Comparison of ENCODE assay signal across 11 cellular contexts in the genomic region with DNA sequence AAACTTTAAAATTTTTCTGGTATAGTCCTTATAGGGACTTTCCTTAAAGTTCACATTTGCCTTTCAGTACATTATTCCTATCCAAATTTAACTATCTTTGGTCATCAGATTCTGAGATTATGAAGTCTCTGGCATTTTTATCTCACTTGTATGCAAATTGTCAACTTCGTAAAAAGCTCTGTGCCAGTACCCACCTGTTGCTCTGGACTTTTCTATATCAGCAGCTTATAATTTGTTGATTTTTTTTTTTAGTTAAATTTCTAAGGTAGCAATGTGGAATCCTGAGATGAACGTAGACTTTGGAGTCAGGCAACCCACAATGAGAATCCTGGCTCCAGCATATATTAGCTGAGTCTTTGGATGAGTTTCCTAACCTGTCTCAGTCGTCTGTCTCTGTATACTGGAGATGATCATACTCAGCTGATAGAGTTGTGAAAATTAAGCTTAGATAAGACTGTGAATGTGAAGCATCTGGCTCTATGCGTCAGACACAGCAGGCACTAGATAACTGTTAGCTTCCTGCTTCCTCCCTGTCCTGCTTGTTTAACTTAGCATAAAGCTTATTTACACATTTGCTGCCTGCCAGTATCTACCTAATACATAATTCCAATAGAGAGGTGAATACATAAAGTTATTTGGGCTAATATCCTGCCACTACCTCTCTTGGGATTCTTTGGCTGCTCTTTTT. TPM values are rescaled to one million over a fixed set of nuclear protein-coding genes. Genes with fewer than 3 reads are reported as not detected.
DNase-seq lines count a peak whose midpoint lies in the region; ATAC-seq and TF ChIP-seq lines count a peak whose summit lies in the region.
"Had no signal": no experiment of that assay in that cellular context is flagged by ENCODE, and none has a peak within 500 bp of the region (broad histone marks: within the 10 kb centered on the region; RNA-seq: fewer than 3 reads in every experiment).

No MANE protein-coding gene starts in this region.

- peak overlapping the region; percentile 20 for H3K4me2 ChIP-seq in parathyroid adenoma (ENCODE audit: low read length)

- DNase-seq in cardiac muscle cell (ENCODE audit: low read depth in 1 of 2, low spot score in 1 of 2): peak in 1 of 2 donors; percentile 72
- DNase-seq in stimulated activated CD4-positive, alpha-beta T cell treated with anti-CD3 and anti-CD28 coated beads, Interleukin-12 subunit alpha, Interleukin-12 subunit beta, amount 100 ng/mL, for 4 hours: no peak
- no peak for DNase-seq in DMS79 (lab: John Stamatoyannopoulos, UW)
- DNase-seq: activated CD4-positive, alpha-beta T cell treated with anti-CD3 and anti-CD28 coated beads, Interleukin-2, amount 50 U/mL, for 4 hours; effector CD8-positive, alpha-beta T cell; MG63; NCI-H524 treated with DMSO at 0.1 percent for 48 hours had no signal

- peaks cover 42% of the 10 kb centered on the region for H3K79me2 ChIP-seq in parathyroid adenoma

- H3K4me1 ChIP-seq in HEK293 (ENCODE audit: control insufficient read depth, insufficient read depth, low read length) (peaks cover 24% of the 10 kb centered on the region), cardiac muscle cell (ENCODE audit: low read depth) (peaks cover 21% of the 10 kb centered on the region), parathyroid adenoma (peaks cover 27% of the 10 kb centered on the region)

- no peak overlapping the region for H3K4me3 ChIP-seq in HEK293 (ENCODE audit: low read depth, low read length)
- no peak overlapping the region for H3K4me3 ChIP-seq in cardiac muscle cell
- H3K4me3 ChIP-seq in parathyroid adenoma (ENCODE audit: low read depth, low read length): no peak overlapping the region
- H3K4me3 ChIP-seq: MG63 had no signal

- no peak for ATAC-seq in HG03139 (IDR thresholded peaks at IDR 0.05; ENCODE audit: unreplicated experiment)

- H3K9ac ChIP-seq in parathyroid adenoma: no peak overlapping the region

- TF ChIP-seq CTCF in HEK293 (tag by site-specific recombination; IDR thresholded peaks at IDR 0.05): no peak
- no peak for TF ChIP-seq CTCF in VCaP (conservative IDR thresholded peaks at IDR 0.05)
- TF ChIP-seq CTCF in cardiac muscle cell (IDR thresholded peaks at IDR 0.05; ENCODE audit: low read depth, low read length): no peak
- TF ChIP-seq CTCF in parathyroid adenoma (IDR thresholded peaks at IDR 0.05): no peak

- POLR2A ChIA-PET in HEK293 (lab: Yijun Ruan, JAX): no interaction called here

- H3K9me3 ChIP-seq in HEK293 (ENCODE audit: control insufficient read depth, insufficient read depth, low read depth, low read length) (no peaks in the 10 kb centered on the region), cardiac muscle cell (ENCODE audit: low read depth) (no peaks in the 10 kb centered on the region), parathyroid adenoma (ENCODE audit: control insufficient read depth, low read length) (no peaks in the 10 kb centered on the region)
- H3K9me3 ChIP-seq: MG63 had no signal

- H3K36me3 ChIP-seq in HEK293 (ENCODE audit: control insufficient read depth in 2 of 2, insufficient read depth in 1 of 2, low read length in 2 of 2): peaks cover 0 to under 1% of the 10 kb centered on the region in 2 experiments; a peak in 2 of 3 replicates
- peaks cover 4% of the 10 kb centered on the region for H3K36me3 ChIP-seq in cardiac muscle cell
- no peaks in the 10 kb centered on the region for H3K36me3 ChIP-seq in parathyroid adenoma (ENCODE audit: control insufficient read depth, insufficient read depth, low read length)
- H3K36me3 ChIP-seq: MG63 had no signal

- CTCF ChIA-PET in HEK293 (lab: Yijun Ruan, JAX): interaction anchor here (0.6 to 0.8 kb wide), 4 partner anchors 11 to 59 kb away, joined by 3 to 5 read pairs (median 4); no protein-coding TSS in a partner anchor

- H3K27me3 ChIP-seq in cardiac muscle cell (no peaks in the 10 kb centered on the region), parathyroid adenoma (ENCODE audit: control insufficient read depth, insufficient read depth, low read length) (no peaks in the 10 kb centered on the region)
- H3K27me3 ChIP-seq: MG63 had no signal

- H3K27ac ChIP-seq in HEK293 (ENCODE audit: extremely low read depth, low read depth, low read length): no peak overlapping the region
- H3K27ac ChIP-seq in VCaP: peak overlapping the region; percentile 67
- H3K27ac ChIP-seq in cardiac muscle cell: peak overlapping the region; percentile 63
- peak overlapping the region; percentile 67 for H3K27ac ChIP-seq in parathyroid adenoma

- no peak overlapping the region for H2AFZ ChIP-seq in parathyroid adenoma

TF ChIP-seq in HEK293, 187 proteins besides CTCF, POLR2A, EP300 and RAD21:
- TF ChIP-seq ZNF155 (tag by site-specific recombination; IDR thresholded peaks at IDR 0.05) (no peak), ZFP69B (tag by site-specific recombination; IDR thresholded peaks at IDR 0.05) (no peak), ZNF629 (tag by site-specific recombination; IDR thresholded peaks at IDR 0.05) (peak; percentile 58), WT1 (tag by site-specific recombination; IDR thresholded peaks at IDR 0.05) (peak; percentile 70), SCRT1 (tag by site-specific recombination; IDR thresholded peaks at IDR 0.05; ENCODE audit: borderline replicate concordance) (peak; percentile 77; the same call in 1 of the 2 replicates), SCRT2 (tag by site-specific recombination; IDR thresholded peaks at IDR 0.05) (peak; percentile 90), ZNF350 (tag by site-specific recombination; IDR thresholded peaks at IDR 0.05) (no peak), ZNF585B (tag by site-specific recombination; IDR thresholded peaks at IDR 0.05) (no peak), ZNF600 (tag by site-specific recombination; IDR thresholded peaks at IDR 0.05) (0 out of 2 replicates have a peak, but pooled peaks have one; percentile 14), ZEB2 (tag by site-specific recombination; IDR thresholded peaks at IDR 0.05) (0 out of 2 replicates have a peak, but pooled peaks have one; percentile 26), OSR2 (tag by site-specific recombination; IDR thresholded peaks at IDR 0.05) (peak; percentile 71), TRIM28 (IDR thresholded peaks at IDR 0.05; ENCODE audit: borderline replicate concordance, low read length) (0 out of 2 replicates have a peak, but pooled peaks have one; percentile 14)
- TF ChIP-seq, protein P1, sequence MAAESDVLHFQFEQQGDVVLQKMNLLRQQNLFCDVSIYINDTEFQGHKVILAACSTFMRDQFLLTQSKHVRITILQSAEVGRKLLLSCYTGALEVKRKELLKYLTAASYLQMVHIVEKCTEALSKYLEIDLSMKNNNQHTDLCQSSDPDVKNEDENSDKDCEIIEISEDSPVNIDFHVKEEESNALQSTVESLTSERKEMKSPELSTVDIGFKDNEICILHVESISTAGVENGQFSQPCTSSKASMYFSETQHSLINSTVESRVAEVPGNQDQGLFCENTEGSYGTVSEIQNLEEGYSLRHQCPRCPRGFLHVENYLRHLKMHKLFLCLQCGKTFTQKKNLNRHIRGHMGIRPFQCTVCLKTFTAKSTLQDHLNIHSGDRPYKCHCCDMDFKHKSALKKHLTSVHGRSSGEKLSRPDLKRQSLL (tag by site-specific recombination; IDR thresholded peaks at IDR 0.05): peak; percentile 75

RNA-seq across cellular contexts. Expression of a gene that starts 59.8 kb away (rescaled TPM):
- 69.4 and 88.3 TPM in 2 replicates for total RNA-seq in cardiac muscle cell
- 72.9 and 97.4 TPM in 2 replicates for polyA plus RNA-seq in cardiac muscle cell
